In the genomic region with DNA sequence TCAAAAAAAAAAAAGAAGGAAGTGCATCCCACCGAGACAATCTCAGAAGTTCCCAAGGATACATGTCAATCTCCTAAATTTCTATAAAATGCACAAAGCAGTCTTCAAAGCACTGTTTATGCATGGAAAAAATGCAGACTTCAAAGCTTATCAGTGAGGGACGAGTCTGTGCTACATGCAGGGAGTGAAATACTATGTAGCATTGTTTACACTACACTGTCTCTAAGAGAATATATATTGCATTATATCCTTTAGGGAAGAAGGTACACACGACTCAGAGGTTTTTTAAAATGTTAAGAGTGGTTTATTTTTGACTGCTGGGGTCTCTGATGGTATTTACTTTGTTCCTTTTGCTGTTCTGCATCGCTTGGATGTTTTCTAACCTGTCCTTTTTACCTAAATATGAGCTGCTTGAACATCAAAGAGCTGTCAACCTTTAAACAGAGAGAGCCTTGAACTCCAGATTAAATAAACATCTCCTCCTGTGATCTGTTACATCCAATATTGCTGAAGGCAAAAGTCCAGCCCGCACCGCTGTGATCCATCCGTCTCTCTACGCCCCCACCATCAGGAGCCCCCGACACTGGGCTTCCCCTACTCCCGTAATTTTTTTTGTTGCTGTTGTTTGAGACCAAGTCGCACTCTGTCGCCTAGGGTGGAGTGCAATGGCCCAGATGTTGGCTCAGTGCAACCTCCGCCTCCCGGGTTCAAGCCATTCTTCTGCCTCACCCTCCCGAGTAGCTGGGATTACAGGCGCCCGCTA, we compare ENCODE assay signal across 8 cellular contexts. TPM values are rescaled to one million over a fixed set of nuclear protein-coding genes. Genes with fewer than 3 reads are reported as not detected.
A peak's percentile ranks its signal among the peaks of the same experiment; 100 is the strongest.
DNase-seq lines count a peak whose midpoint lies in the region; ATAC-seq and TF ChIP-seq lines count a peak whose summit lies in the region.

No MANE protein-coding gene starts in this region.

- H3K4me1 Mint-ChIP-seq in central memory CD8-positive, alpha-beta T cell, result peaks cover 52% of the 10 kb centered on the region

- H3K4me3 ChIP-seq in AG04449 (ENCODE audit: low read depth, low read length) (peak overlapping the region; percentile 78), HUES64 (ENCODE audit: low read length) (peak overlapping the region; percentile 92), mucosa of rectum (ENCODE audit: low read length in 2 of 2) (peak overlapping the region; percentile 83 to 92)

- CTCF ChIA-PET in AG04449 (lab: Yijun Ruan, JAX), result interaction anchor here (0.8 to 3.3 kb wide), 3 partner anchors 12 to 65 kb away, joined by 3 to 21 read pairs (median 3); partner anchors contain the start of gene C16orf95

- H3K9ac ChIP-seq in HUES64 (ENCODE audit: low read depth, low read length) (no peak overlapping the region; the same call in 1 of the 2 replicates), mucosa of rectum (ENCODE audit: low read depth in 1 of 2, low read length in 2 of 2) (peak overlapping the region; percentile 68 to 90)

- no peak overlapping the region for H3K27ac ChIP-seq in HUES64 (ENCODE audit: low read depth, low read length)
- H3K27ac ChIP-seq in mucosa of rectum (ENCODE audit: low read depth in 2 of 2, low read length in 2 of 2), result peak overlapping the region; percentile 92

- 53% methylated on average over 16 of the region's 17 CpGs for WGBS in HUES64

- peak overlapping the region; percentile 96 for H3K4me3 Mint-ChIP-seq in central memory CD8-positive, alpha-beta T cell

- H3K9me3 ChIP-seq in HUES64 (ENCODE audit: insufficient read depth, low read depth, low read length) (0 out of 2 replicates have a peak, but pooled peaks cover 4% of the 10 kb centered on the region), mucosa of rectum (ENCODE audit: control insufficient read depth in 2 of 2, low read length in 2 of 2) (no peaks in the 10 kb centered on the region)

- H3K36me3 Mint-ChIP-seq in central memory CD8-positive, alpha-beta T cell (ENCODE audit: insufficient read depth), result peaks cover 32% of the 10 kb centered on the region

- no peaks in the 10 kb centered on the region for H3K27me3 ChIP-seq in HUES64 (ENCODE audit: insufficient read depth, low read length)
- H3K27me3 ChIP-seq in mucosa of rectum (ENCODE audit: control insufficient read depth in 2 of 2, insufficient read depth in 2 of 2, low read length in 2 of 2), result no peaks in the 10 kb centered on the region

- H3K4me1 ChIP-seq in HUES64 (ENCODE audit: insufficient read depth, low read length) (no peaks in the 10 kb centered on the region), mucosa of rectum (ENCODE audit: control insufficient read depth in 2 of 2, insufficient read depth in 2 of 2, low read length in 2 of 2) (peaks cover 35 to 45% of the 10 kb centered on the region in 2 donors)

- no peak for DNase-seq in AG04449 (ENCODE audit: low read depth, low spot score)
- DNase-seq in central memory CD8-positive, alpha-beta T cell (ENCODE audit: low spot score in 2 of 2), result no peak
- DNase-seq in activated gamma-delta T cell (lab: John Stamatoyannopoulos, UW), result no peak
- no peak for DNase-seq in NCI-H2029 (lab: John Stamatoyannopoulos, UW)

- H3K36me3 ChIP-seq in HUES64 (ENCODE audit: insufficient read depth, low read length) (no peaks in the 10 kb centered on the region), mucosa of rectum (ENCODE audit: control insufficient read depth in 2 of 2, insufficient read depth in 2 of 2, low read length in 2 of 2) (no peaks in the 10 kb centered on the region)

- H3K9me3 Mint-ChIP-seq in central memory CD8-positive, alpha-beta T cell, result no peaks in the 10 kb centered on the region

- POLR2A ChIA-PET in AG04449 (lab: Yijun Ruan, JAX), result interaction anchor here (2.4 kb wide), 1 partner anchor 10 kb away, joined by 7 read pairs; the partner anchor contains the start of gene MAP1LC3B

- no peak for TF ChIP-seq CTCF in AG04449 (IDR thresholded peaks at IDR 0.05; ENCODE audit: insufficient read depth, low read length, missing control alignments)

- no peaks in the 10 kb centered on the region for H3K27me3 Mint-ChIP-seq in central memory CD8-positive, alpha-beta T cell

- no peak for ATAC-seq in central memory CD8-positive, alpha-beta T cell (replicated peaks; ENCODE audit: extremely low read depth, poor library complexity, severe bottlenecking)
- no peak for ATAC-seq in HG03442 (IDR thresholded peaks at IDR 0.05; ENCODE audit: unreplicated experiment)
- no peak for ATAC-seq in GM18861 (IDR thresholded peaks at IDR 0.05; ENCODE audit: unreplicated experiment)

- H3K27ac Mint-ChIP-seq in central memory CD8-positive, alpha-beta T cell (ENCODE audit: low read depth), result peak overlapping the region; percentile 100

RNA-seq across cellular contexts. Expression of gene FBXO31, which starts 1.4 kb away (rescaled TPM):
- polyA plus RNA-seq in HUES64 (2013, experiment 1 of 2), result 7.4 TPM
- 7.9 TPM for polyA plus RNA-seq in HUES64 (2013, experiment 2 of 2)

RNA-seq across cellular contexts. Expression of gene MAP1LC3B, which starts 9.9 kb away (rescaled TPM):
- polyA plus RNA-seq in HUES64 (2013, experiment 1 of 2), result 48.7 TPM
- 53.6 TPM for polyA plus RNA-seq in HUES64 (2013, experiment 2 of 2)
